In the genomic region with DNA sequence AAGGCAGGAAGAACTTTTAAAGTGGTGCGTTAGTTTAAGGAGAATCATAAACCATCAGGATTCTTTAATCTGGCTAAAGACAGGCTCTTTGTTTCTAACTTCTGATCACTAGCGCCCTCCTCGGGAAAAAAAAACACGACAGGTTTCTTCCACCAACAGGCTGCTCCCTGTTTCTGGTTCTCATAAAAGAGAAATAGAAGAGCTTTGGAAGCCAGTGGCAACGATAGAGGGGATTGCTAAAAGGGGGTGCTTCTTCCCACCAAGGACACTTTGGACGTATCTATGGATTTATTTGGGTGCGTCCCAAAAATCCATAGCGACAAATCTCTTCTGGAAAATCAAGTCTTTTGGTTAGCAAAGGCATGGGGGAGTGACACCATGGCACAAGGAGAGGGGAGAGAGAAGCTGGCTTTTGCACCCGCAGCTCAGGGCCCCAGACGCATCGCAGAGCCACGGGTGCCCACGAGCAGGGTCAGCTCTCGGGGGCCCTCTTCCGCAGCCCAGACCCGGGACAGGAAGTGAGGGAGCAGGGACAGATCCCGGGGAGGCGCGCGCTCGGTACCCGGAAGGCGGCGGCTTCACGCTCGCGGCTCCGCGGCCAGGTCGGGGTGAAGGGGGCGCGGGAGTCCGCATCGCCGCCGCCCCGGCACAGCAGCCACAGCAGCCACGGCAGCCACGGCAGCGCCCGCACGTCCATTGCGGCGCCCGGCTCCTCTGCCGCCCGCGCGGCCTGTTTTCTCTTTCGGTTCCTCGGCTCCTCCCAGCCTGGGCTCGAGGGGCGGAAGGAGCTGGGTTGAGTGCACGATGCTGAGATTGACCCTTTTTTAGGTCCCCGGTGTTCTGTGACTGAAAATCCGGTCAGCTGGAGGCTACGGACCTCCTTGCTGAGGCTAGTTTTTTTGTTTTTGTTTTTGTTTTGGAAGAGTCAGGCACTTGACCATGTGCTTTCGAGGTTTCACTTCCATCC, we compare ENCODE assay signal across 8 cellular contexts. TPM values are rescaled to one million over a fixed set of nuclear protein-coding genes. Genes with fewer than 3 reads are reported as not detected.
A peak's percentile ranks its signal among the peaks of the same experiment; 100 is the strongest.
DNase-seq lines count a peak whose midpoint lies in the region; ATAC-seq lines count a peak whose summit lies in the region.

A gene with protein sequence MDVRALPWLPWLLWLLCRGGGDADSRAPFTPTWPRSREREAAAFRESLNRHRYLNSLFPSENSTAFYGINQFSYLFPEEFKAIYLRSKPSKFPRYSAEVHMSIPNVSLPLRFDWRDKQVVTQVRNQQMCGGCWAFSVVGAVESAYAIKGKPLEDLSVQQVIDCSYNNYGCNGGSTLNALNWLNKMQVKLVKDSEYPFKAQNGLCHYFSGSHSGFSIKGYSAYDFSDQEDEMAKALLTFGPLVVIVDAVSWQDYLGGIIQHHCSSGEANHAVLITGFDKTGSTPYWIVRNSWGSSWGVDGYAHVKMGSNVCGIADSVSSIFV (minus strand): TSS at position 716 of the 967 bp plus-strand sequence. CDS start 19 bp downstream, at position 697.

- no peaks in the 10 kb centered on the region for H3K79me1 ChIP-seq in mesenchymal stem cell (replicated peaks; ENCODE audit: low read length, poor library complexity, severe bottlenecking)

- H2BK5ac ChIP-seq in mesenchymal stem cell (ENCODE audit: low read depth, low read length, poor library complexity, severe bottlenecking) = peak within 1 kb of the TSS; percentile 33

- peak within 1 kb of the TSS; percentile 96 for H2BK120ac ChIP-seq in mesenchymal stem cell (ENCODE audit: low read depth, low read length)

- peak within 1 kb of the TSS; percentile 93 for H4K8ac ChIP-seq in mesenchymal stem cell (ENCODE audit: low read length)

- peaks cover 6 to 12% of the 10 kb centered on the region in 2 donors for H3K27me3 Mint-ChIP-seq in effector memory CD8-positive, alpha-beta T cell

- no peaks in the 10 kb centered on the region for H3K27me3 ChIP-seq in BLaER1 treated with 17β-estradiol and CSF1 and Interleukin-3, amounts not matched to agents 10 nM and 100 nM
- no peaks in the 10 kb centered on the region for H3K27me3 ChIP-seq in mesenchymal stem cell (ENCODE audit: control insufficient read depth in 1 of 2, insufficient read depth in 1 of 2, low read length in 2 of 2)

- H3K36me3 Mint-ChIP-seq in effector memory CD8-positive, alpha-beta T cell (ENCODE audit: insufficient read depth) = peaks cover 11% of the 10 kb centered on the region

- peak within 1 kb of the TSS; percentile 97 for H2BK15ac ChIP-seq in mesenchymal stem cell (ENCODE audit: low read depth, poor library complexity, severe bottlenecking)

- H3K36me3 ChIP-seq in BLaER1 treated with 17β-estradiol and CSF1 and Interleukin-3, amounts not matched to agents 10 nM and 100 nM = no peaks in the 10 kb centered on the region
- H3K36me3 ChIP-seq in mesenchymal stem cell (ENCODE audit: control insufficient read depth in 1 of 2, insufficient read depth in 2 of 2, low read depth in 1 of 2, low read length in 2 of 2) = no peaks in the 10 kb centered on the region

- peak within 1 kb of the TSS; percentile 99 for H4K91ac ChIP-seq in mesenchymal stem cell (ENCODE audit: low read length)

- H3K4me3 Mint-ChIP-seq in effector memory CD8-positive, alpha-beta T cell = peak within 1 kb of the TSS; percentile 98 to 100

- H3K27ac ChIP-seq in BLaER1 treated with 17β-estradiol and CSF1 and Interleukin-3, amounts not matched to agents 10 nM and 100 nM = peak within 1 kb of the TSS; percentile 97 to 99 (median 98)
- peak within 1 kb of the TSS; percentile 81 for H3K27ac ChIP-seq in mesenchymal stem cell (ENCODE audit: low read length, poor library complexity, severe bottlenecking)

- H2AFZ ChIP-seq in mesenchymal stem cell (ENCODE audit: low read depth, low read length) = peak within 1 kb of the TSS; percentile 42

- H2AK5ac ChIP-seq in mesenchymal stem cell (ENCODE audit: low read length, severe bottlenecking) = peak within 1 kb of the TSS; percentile 58

- H3K9ac ChIP-seq in BLaER1 treated with 17β-estradiol and CSF1 and Interleukin-3, amounts not matched to agents 10 nM and 100 nM = peak within 1 kb of the TSS; percentile 95 to 99 (median 97)
- H3K9ac ChIP-seq in mesenchymal stem cell (ENCODE audit: low read length) = peak within 1 kb of the TSS; percentile 99

- DNase-seq in GM19238 (ENCODE audit: insufficient read length, low spot score) (peak; percentile 58), NCI-H748 treated with DMSO at 0.1 percent for 48 hours (lab: John Stamatoyannopoulos, UW) (peak; percentile 69), mesenchymal stem cell (peak; percentile 87)
- DNase-seq in activated CD8-positive, alpha-beta memory T cell treated with anti-CD3 and anti-CD28 coated beads for 24 hours = peak; percentile 90
- DNase-seq in effector memory CD8-positive, alpha-beta T cell = peak; percentile 69 to 73 (median 70)
- peak; percentile 62 for DNase-seq in stimulated activated CD8-positive, alpha-beta memory T cell treated with anti-CD3 and anti-CD28 coated beads, Interleukin-12 subunit alpha, Interleukin-12 subunit beta, amount 100 ng/mL, for 4 hours (ENCODE audit: low read depth)

- WGBS in mesenchymal stem cell = 3% methylated on average over 55 of the region's 58 CpGs

- H3K9me3 ChIP-seq in BLaER1 treated with 17β-estradiol and CSF1 and Interleukin-3, amounts not matched to agents 10 nM and 100 nM (replicated peaks in 1 of 11) = 0 out of 22 replicates have a peak, but pooled peaks cover 0 to 4% (median 0%) of the 10 kb centered on the region in 11 experiments
- peaks cover 4% of the 10 kb centered on the region for H3K9me3 ChIP-seq in mesenchymal stem cell (ENCODE audit: control insufficient read depth, low read length)

- peaks cover 6 to 19% (median 11%) of the 10 kb centered on the region in 10 experiments; a peak in 16 of 20 replicates for H3K4me1 ChIP-seq in BLaER1 treated with 17β-estradiol and CSF1 and Interleukin-3, amounts not matched to agents 10 nM and 100 nM
- peaks cover 4% of the 10 kb centered on the region for H3K4me1 ChIP-seq in mesenchymal stem cell (ENCODE audit: control insufficient read depth, insufficient read depth, low read depth, low read length)

- peak within 1 kb of the TSS in 1 of 2 experiments; percentile 5 for H3K23ac ChIP-seq in mesenchymal stem cell (ENCODE audit: low read length in 2 of 2)

- no peak within 1 kb of the TSS for H2BK12ac ChIP-seq in mesenchymal stem cell (ENCODE audit: low read length in 2 of 2)

- H3K4me2 ChIP-seq in BLaER1 treated with 17β-estradiol and CSF1 and Interleukin-3, amounts not matched to agents 10 nM and 100 nM = peak within 1 kb of the TSS; percentile 67 to 77 (median 72)
- H3K4me2 ChIP-seq in mesenchymal stem cell (ENCODE audit: low read length, poor library complexity, severe bottlenecking) = peak within 1 kb of the TSS; percentile 85

- peaks cover 15 to 34% of the 10 kb centered on the region in 2 donors for H3K4me1 Mint-ChIP-seq in effector memory CD8-positive, alpha-beta T cell (ENCODE audit: low read depth in 2 of 2)

- H3K4me3 ChIP-seq in BLaER1 treated with 17β-estradiol and CSF1 and Interleukin-3, amounts not matched to agents 10 nM and 100 nM = peak within 1 kb of the TSS; percentile 68 to 79 (median 74)
- peak within 1 kb of the TSS; percentile 82 to 93 for H3K4me3 ChIP-seq in mesenchymal stem cell (ENCODE audit: insufficient read depth in 1 of 2, low read depth in 1 of 2, low read length in 2 of 2)

- ATAC-seq in HG03457 (IDR thresholded peaks at IDR 0.05; ENCODE audit: unreplicated experiment) = peak; percentile 93
- peak; percentile 90 for ATAC-seq in effector memory CD8-positive, alpha-beta T cell (replicated peaks)

- H3K27ac Mint-ChIP-seq in effector memory CD8-positive, alpha-beta T cell = peak within 1 kb of the TSS; percentile 98 to 99

- peak within 1 kb of the TSS; percentile 47 to 80 for H3K14ac ChIP-seq in mesenchymal stem cell (ENCODE audit: low read length in 2 of 2)

- peak within 1 kb of the TSS; percentile 98 to 99 for H3K18ac ChIP-seq in mesenchymal stem cell (ENCODE audit: low read depth in 1 of 2, low read length in 2 of 2)

- no peaks in the 10 kb centered on the region for H3K9me3 Mint-ChIP-seq in effector memory CD8-positive, alpha-beta T cell

- H4K20me1 ChIP-seq in BLaER1 treated with 17β-estradiol and CSF1 and Interleukin-3, amounts not matched to agents 10 nM and 100 nM = no peaks in the 10 kb centered on the region

- peak within 1 kb of the TSS; percentile 98 to 99 for H3K4ac ChIP-seq in mesenchymal stem cell (ENCODE audit: low read depth in 1 of 2, low read length in 2 of 2)

RNA-seq across cellular contexts. Expression of the gene that starts here (rescaled TPM):
- 20.2 TPM for polyA plus RNA-seq in mesenchymal stem cell (2013, experiment 1 of 2)
- polyA plus RNA-seq in mesenchymal stem cell (2013, experiment 2 of 2) = 21.1 TPM

Comparison
In these comparisons a context has a peak if more than half of its experiments do, and no peak if none do; other contexts are left out.
1. Peak in every context shown above with its lines: DNase-seq, ATAC-seq, H3K4me3 ChIP-seq and H3K27ac ChIP-seq.